29 cellular contexts compared by ENCODE assay signal in the genomic region with DNA sequence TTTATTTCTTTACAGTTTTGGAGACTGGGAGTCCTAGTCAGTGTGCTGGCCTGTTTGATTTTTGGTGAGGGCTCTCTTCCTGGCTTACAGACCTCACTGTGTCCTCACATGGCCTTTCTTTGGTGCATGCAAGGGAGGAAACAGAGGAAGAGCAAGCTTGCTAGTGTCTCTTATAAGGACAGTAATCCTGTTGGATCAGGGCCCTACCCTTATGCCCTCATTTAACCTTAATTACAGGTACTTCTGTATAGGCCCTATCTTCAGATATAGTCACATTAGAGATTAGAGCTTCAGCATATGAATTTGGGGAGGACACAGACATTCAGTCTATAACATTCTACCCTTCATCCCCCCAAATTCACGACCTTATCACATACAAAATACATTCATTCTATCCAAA.
"Had no signal": no experiment of that assay in that cellular context is flagged by ENCODE, and none has a peak within 500 bp of the region (broad histone marks: within the 10 kb centered on the region; RNA-seq: fewer than 3 reads in every experiment).

No MANE protein-coding gene starts in this region.

- H3K4me3 Mint-ChIP-seq: dendritic cell treated with granulocyte-macrophage colony-stimulating factor and Interleukin-4, amounts not matched to agents 40 ng/mL and 50 ng/mL, for 4 days; endodermal cell; mesothelial cell of epicardium; naive B cell; natural killer cell treated with Interleukin-12 subunit alpha and Interleukin-12 subunit beta and Interleukin-15 and Interleukin-18, amount 100 ng/mL, for 72 hours; neural progenitor cell had no signal

- H3K4me1 ChIP-seq: left lung, neural progenitor cell, parathyroid adenoma, right lobe of liver, testis, tibial artery, uterus had no signal

- H3K4me3 ChIP-seq: gastrocnemius medialis, hepatocyte, left lung, mucosa of descending colon, neural progenitor cell, right lobe of liver, testis, tibial artery, upper lobe of left lung, uterus had no signal

- H3K27me3 Mint-ChIP-seq: dendritic cell treated with granulocyte-macrophage colony-stimulating factor and Interleukin-4, amounts not matched to agents 40 ng/mL and 50 ng/mL, for 4 days; naive B cell; natural killer cell treated with Interleukin-12 subunit alpha and Interleukin-12 subunit beta and Interleukin-15 and Interleukin-18, amount 100 ng/mL, for 72 hours; progenitor cell of endocrine pancreas had no signal

- H3K36me3 Mint-ChIP-seq: naive B cell; natural killer cell treated with Interleukin-12 subunit alpha and Interleukin-12 subunit beta and Interleukin-15 and Interleukin-18, amount 100 ng/mL, for 72 hours had no signal

- DNase-seq: effector CD8-positive, alpha-beta T cell; endodermal cell; foreskin fibroblast; gastrocnemius medialis; head of caudate nucleus; kidney; left lung; mesenchymal stem cell; mucosa of descending colon; naive B cell; right lobe of liver; small intestine; stimulated activated CD4-positive, alpha-beta T cell treated with anti-CD3 and anti-CD28 coated beads, Interleukin-15, amount 100 ng/mL, for 24 hours; stimulated activated CD4-positive, alpha-beta T cell treated with anti-CD3 and anti-CD28 coated beads, Interleukin-2, amount 100 ng/mL, for 48 hours; stimulated activated naive CD8-positive, alpha-beta T cell treated with anti-CD3 and anti-CD28 coated beads, Interleukin-15, Interleukin-2, amounts not matched to agents 100 U/mL and 50 U/mL, for 24 hours; substantia nigra; testis; tibial artery; upper lobe of left lung; uterus had no signal

- H2AFZ ChIP-seq: hepatocyte, neural progenitor cell, parathyroid adenoma had no signal

- H3K4me1 Mint-ChIP-seq: mesothelial cell of epicardium had no signal

- H3K27ac Mint-ChIP-seq: dendritic cell treated with granulocyte-macrophage colony-stimulating factor and Interleukin-4, amounts not matched to agents 40 ng/mL and 50 ng/mL, for 4 days; endodermal cell; mesothelial cell of epicardium; natural killer cell treated with Interleukin-12 subunit alpha and Interleukin-12 subunit beta and Interleukin-15 and Interleukin-18, amount 100 ng/mL, for 72 hours; neural progenitor cell had no signal

- H3K27me3 ChIP-seq: gastrocnemius medialis, hepatocyte, left lung, neural progenitor cell, right lobe of liver, testis, tibial artery, upper lobe of left lung, uterus had no signal

- H3K27ac ChIP-seq: epithelial cell of prostate, hepatocyte, left lung, neural progenitor cell, parathyroid adenoma, right lobe of liver, testis, tibial artery, upper lobe of left lung, uterus had no signal

- H3K9ac ChIP-seq: neural progenitor cell, parathyroid adenoma had no signal

- ATAC-seq: esophagus mucosa; gastrocnemius medialis; left lung; mucosa of descending colon; natural killer cell treated with Interleukin-12 subunit alpha and Interleukin-12 subunit beta and Interleukin-15 and Interleukin-18, amount 100 ng/mL, for 72 hours; stimulated activated naive CD8-positive, alpha-beta T cell treated with anti-CD3 and anti-CD28 coated beads, Interleukin-15, Interleukin-2, amounts not matched to agents 100 U/mL and 50 U/mL, for 24 hours had no signal

- H3K36me3 ChIP-seq: gastrocnemius medialis, neural progenitor cell, uterus had no signal

- H3K9me3 Mint-ChIP-seq: dendritic cell treated with granulocyte-macrophage colony-stimulating factor and Interleukin-4, amounts not matched to agents 40 ng/mL and 50 ng/mL, for 4 days; endodermal cell; mesothelial cell of epicardium; naive B cell; natural killer cell treated with Interleukin-12 subunit alpha and Interleukin-12 subunit beta and Interleukin-15 and Interleukin-18, amount 100 ng/mL, for 72 hours; neural progenitor cell had no signal

- H3K9me3 ChIP-seq: gastrocnemius medialis, left lung, mucosa of descending colon, right lobe of liver, testis, tibial artery, upper lobe of left lung, uterus had no signal

- H3K4me2 ChIP-seq: hepatocyte, neural progenitor cell had no signal
